ENCODE assay signal across 1 cellular context in the genomic region with DNA sequence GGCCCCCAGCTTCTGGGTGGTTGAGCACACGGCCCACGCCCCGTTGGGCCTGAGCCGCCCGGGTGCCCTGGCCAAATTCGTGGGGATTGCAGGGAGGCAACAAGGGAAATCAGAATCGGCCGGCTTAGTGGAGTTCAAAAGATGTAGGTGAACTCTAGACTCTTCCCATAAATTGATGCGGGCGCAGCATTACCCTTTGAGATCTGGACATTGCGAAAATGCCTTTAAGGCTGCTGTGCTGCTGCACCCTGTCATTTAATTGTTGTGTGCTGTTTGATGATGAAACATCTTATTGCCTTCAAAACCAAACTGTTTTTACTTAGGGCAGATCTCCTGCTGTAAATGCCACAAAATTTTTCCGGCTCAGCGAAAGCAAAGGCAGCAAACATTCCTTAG.
TF ChIP-seq lines count a peak whose summit lies in the region.

No MANE protein-coding gene starts in this region.

TF ChIP-seq in H1, 55 proteins besides CTCF, POLR2A, EP300 and RAD21:
- TF ChIP-seq JUN (IDR thresholded peaks at IDR 0.05; ENCODE audit: low read depth, low read length) (no peak), FOSL1 (IDR thresholded peaks at IDR 0.05; ENCODE audit: insufficient read depth, low read depth, low read length) (no peak), TBP (IDR thresholded peaks at IDR 0.05; ENCODE audit: low read depth, low read length) (no peak)
